8 cellular contexts compared by ENCODE assay signal in the genomic region with DNA sequence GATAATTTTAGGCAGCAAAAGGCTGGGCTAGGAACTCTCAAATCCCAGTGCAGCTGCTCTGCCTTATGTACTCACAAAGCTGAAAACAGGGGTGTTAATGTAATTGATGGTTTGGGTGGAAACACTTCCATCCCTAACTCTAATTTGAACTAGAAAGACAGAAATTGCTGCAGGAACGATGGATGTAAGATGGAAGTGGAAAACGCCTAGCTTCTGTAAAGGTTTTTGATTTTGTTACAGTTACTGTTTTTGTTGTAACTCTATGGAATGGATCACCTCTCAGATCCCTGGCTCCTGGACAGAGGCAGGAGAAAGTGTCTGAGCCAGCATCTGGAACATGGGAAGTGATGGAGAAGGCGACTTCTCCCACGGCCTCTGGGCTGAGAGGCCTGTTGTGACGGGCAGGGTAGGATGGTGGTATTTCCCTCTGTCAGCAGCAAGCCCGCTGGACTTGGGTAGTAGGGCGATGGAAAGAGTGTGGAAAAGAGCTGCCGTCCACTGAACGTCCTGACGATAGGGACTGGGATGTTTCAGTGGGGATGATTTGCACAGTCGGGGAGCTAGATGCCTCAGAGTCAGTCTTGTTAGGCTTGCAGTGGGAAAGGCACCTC. TPM values are rescaled to one million over a fixed set of nuclear protein-coding genes. Genes with fewer than 3 reads are reported as not detected.
DNase-seq lines count a peak whose midpoint lies in the region; ATAC-seq and TF ChIP-seq lines count a peak whose summit lies in the region.

No MANE protein-coding gene starts in this region.

- POLR2A ChIA-PET in HEK293 (lab: Yijun Ruan, JAX): interaction anchor here (1.0 kb wide), 1 partner anchor 251 kb away, joined by 3 read pairs; a partner anchor contains a TSS

- H3K27me3 Mint-ChIP-seq in central memory CD8-positive, alpha-beta T cell: no peaks in the 10 kb centered on the region
- no peaks in the 10 kb centered on the region for H3K27me3 Mint-ChIP-seq in osteocyte (ENCODE audit: unreplicated experiment)

- no peaks in the 10 kb centered on the region for H3K27me3 ChIP-seq in BLaER1

- H3K4me2 ChIP-seq in BLaER1: peak overlapping the region; percentile 97

- peaks cover 53% of the 10 kb centered on the region for H4K20me1 ChIP-seq in BLaER1

- DNase-seq in central memory CD8-positive, alpha-beta T cell (ENCODE audit: low spot score in 2 of 2): no peak
- DNase-seq in osteocyte (ENCODE audit: extremely low spot score, unreplicated experiment): no peak
- DNase-seq in UCSD-AML1 (lab: John Stamatoyannopoulos, UW; ENCODE audit: unreplicated experiment): no peak
- DNase-seq in NCI-H1092 (lab: John Stamatoyannopoulos, UW): no peak
- DNase-seq in NCI-H2227 treated with DMSO at 0.1 percent for 48 hours (lab: John Stamatoyannopoulos, UW): no peak

- H3K9me3 ChIP-seq in BLaER1: no peaks in the 10 kb centered on the region
- H3K9me3 ChIP-seq in HEK293 (ENCODE audit: control insufficient read depth, insufficient read depth, low read depth, low read length): no peaks in the 10 kb centered on the region

- H3K4me1 ChIP-seq in BLaER1 (peaks cover 55% of the 10 kb centered on the region), HEK293 (ENCODE audit: control insufficient read depth, insufficient read depth, low read length) (peaks cover 6% of the 10 kb centered on the region)

- peak overlapping the region; percentile 95 for H3K27ac Mint-ChIP-seq in central memory CD8-positive, alpha-beta T cell (ENCODE audit: low read depth)
- H3K27ac Mint-ChIP-seq in osteocyte (ENCODE audit: unreplicated experiment): peak overlapping the region; percentile 87

- no peak for ATAC-seq in central memory CD8-positive, alpha-beta T cell (replicated peaks; ENCODE audit: extremely low read depth, poor library complexity, severe bottlenecking)
- no peak for ATAC-seq in HG02938 (IDR thresholded peaks at IDR 0.05; ENCODE audit: unreplicated experiment)

- no peaks in the 10 kb centered on the region for H3K9me3 Mint-ChIP-seq in central memory CD8-positive, alpha-beta T cell
- no peaks in the 10 kb centered on the region for H3K9me3 Mint-ChIP-seq in osteocyte (ENCODE audit: unreplicated experiment)

- H3K27ac ChIP-seq in BLaER1: no peak overlapping the region
- H3K27ac ChIP-seq in HEK293 (ENCODE audit: extremely low read depth, low read depth, low read length): no peak overlapping the region

- peak overlapping the region; percentile 82 for H3K4me3 ChIP-seq in BLaER1
- H3K4me3 ChIP-seq in HEK293 (ENCODE audit: low read depth, low read length): no peak overlapping the region

- H3K36me3 Mint-ChIP-seq in central memory CD8-positive, alpha-beta T cell (ENCODE audit: insufficient read depth): peaks cover 17% of the 10 kb centered on the region
- no peaks in the 10 kb centered on the region for H3K36me3 Mint-ChIP-seq in osteocyte (ENCODE audit: unreplicated experiment)

- CTCF ChIA-PET in HEK293 (lab: Yijun Ruan, JAX): interaction anchor here (0.6 to 1.9 kb wide), 6 partner anchors 55 to 1177 kb away, joined by 3 to 10 read pairs (median 4); no protein-coding TSS in a partner anchor

- peak overlapping the region; percentile 86 for H3K9ac ChIP-seq in BLaER1

- no peak for TF ChIP-seq CTCF in HEK293 (tag by site-specific recombination; IDR thresholded peaks at IDR 0.05)
- TF ChIP-seq CTCF in osteocyte (IDR thresholded peaks at IDR 0.05): no peak

- peaks cover 70% of the 10 kb centered on the region for H3K4me1 Mint-ChIP-seq in central memory CD8-positive, alpha-beta T cell
- peaks cover 62% of the 10 kb centered on the region for H3K4me1 Mint-ChIP-seq in osteocyte (ENCODE audit: unreplicated experiment)

- peak overlapping the region; percentile 88 for H3K4me3 Mint-ChIP-seq in central memory CD8-positive, alpha-beta T cell
- peak overlapping the region; percentile 91 for H3K4me3 Mint-ChIP-seq in osteocyte (ENCODE audit: unreplicated experiment)

- H3K36me3 ChIP-seq in BLaER1 (no peaks in the 10 kb centered on the region), HEK293 (ENCODE audit: control insufficient read depth in 2 of 2, insufficient read depth in 1 of 2, low read length in 2 of 2) (no peaks in the 10 kb centered on the region)

TF ChIP-seq in HEK293, 187 proteins besides CTCF, POLR2A, EP300 and RAD21:
- TF ChIP-seq TRIM28 (IDR thresholded peaks at IDR 0.05; ENCODE audit: borderline replicate concordance, low read length) (peak; percentile 67; the same call in 1 of the 2 replicates), ZNF660 (tag by site-specific recombination; IDR thresholded peaks at IDR 0.05) (no peak)
- TF ChIP-seq, protein P1, sequence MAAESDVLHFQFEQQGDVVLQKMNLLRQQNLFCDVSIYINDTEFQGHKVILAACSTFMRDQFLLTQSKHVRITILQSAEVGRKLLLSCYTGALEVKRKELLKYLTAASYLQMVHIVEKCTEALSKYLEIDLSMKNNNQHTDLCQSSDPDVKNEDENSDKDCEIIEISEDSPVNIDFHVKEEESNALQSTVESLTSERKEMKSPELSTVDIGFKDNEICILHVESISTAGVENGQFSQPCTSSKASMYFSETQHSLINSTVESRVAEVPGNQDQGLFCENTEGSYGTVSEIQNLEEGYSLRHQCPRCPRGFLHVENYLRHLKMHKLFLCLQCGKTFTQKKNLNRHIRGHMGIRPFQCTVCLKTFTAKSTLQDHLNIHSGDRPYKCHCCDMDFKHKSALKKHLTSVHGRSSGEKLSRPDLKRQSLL (tag by site-specific recombination; IDR thresholded peaks at IDR 0.05): peak; percentile 81

RNA-seq across cellular contexts. Expression of a gene that starts 1.6 kb away (rescaled TPM):
- 44.8 and 45.2 TPM in 2 replicates for total RNA-seq in osteocyte
